ENCODE assay signal across 1 cellular context in the genomic region with DNA sequence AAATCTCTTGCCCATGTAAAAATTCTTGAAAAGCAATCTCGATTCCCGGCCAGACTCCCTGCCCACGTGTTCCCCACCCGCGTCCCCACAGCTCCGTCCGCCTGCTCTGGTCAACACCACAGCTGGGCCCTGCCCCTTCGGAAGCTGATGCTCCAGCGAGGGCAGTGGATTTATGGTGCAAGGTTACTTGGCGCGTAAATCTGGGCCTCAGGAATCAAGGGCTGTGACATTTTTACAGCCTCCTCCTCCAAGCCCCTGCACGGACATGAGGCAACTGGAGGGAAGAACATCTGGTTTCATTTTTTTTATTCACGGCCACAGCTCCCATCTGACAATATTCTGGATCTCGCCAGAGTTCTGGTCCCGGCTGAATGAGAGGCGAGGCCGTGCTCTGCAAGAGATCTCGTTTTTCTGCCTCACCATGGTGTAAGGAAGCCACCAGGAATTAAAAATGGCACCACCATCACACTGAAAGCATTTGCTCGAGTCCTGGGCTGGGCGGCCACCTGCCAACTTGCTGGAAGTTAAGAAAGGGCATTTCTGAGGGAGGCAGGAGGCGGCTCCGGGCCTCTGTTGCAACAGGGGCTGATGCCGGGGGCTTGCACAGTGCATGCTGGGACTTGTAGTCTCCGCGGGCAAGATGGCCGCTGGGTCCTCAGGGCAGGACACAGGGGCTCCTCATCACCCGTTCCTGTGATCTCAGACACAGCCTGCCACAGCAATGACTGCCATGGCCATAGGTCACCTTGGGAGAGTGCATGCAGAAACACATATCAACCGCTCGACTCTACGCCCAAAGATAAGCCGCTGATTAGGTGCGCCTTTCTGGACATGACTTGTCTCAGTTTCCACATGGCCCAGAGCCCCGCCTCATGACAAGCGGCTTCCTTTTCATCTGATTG.
TF ChIP-seq lines count a peak whose summit lies in the region.

No MANE protein-coding gene starts in this region.

TF ChIP-seq in K562, 482 proteins besides CTCF, POLR2A, EP300 and RAD21 (continued from another document and continues in another):
- TF ChIP-seq, protein P1, sequence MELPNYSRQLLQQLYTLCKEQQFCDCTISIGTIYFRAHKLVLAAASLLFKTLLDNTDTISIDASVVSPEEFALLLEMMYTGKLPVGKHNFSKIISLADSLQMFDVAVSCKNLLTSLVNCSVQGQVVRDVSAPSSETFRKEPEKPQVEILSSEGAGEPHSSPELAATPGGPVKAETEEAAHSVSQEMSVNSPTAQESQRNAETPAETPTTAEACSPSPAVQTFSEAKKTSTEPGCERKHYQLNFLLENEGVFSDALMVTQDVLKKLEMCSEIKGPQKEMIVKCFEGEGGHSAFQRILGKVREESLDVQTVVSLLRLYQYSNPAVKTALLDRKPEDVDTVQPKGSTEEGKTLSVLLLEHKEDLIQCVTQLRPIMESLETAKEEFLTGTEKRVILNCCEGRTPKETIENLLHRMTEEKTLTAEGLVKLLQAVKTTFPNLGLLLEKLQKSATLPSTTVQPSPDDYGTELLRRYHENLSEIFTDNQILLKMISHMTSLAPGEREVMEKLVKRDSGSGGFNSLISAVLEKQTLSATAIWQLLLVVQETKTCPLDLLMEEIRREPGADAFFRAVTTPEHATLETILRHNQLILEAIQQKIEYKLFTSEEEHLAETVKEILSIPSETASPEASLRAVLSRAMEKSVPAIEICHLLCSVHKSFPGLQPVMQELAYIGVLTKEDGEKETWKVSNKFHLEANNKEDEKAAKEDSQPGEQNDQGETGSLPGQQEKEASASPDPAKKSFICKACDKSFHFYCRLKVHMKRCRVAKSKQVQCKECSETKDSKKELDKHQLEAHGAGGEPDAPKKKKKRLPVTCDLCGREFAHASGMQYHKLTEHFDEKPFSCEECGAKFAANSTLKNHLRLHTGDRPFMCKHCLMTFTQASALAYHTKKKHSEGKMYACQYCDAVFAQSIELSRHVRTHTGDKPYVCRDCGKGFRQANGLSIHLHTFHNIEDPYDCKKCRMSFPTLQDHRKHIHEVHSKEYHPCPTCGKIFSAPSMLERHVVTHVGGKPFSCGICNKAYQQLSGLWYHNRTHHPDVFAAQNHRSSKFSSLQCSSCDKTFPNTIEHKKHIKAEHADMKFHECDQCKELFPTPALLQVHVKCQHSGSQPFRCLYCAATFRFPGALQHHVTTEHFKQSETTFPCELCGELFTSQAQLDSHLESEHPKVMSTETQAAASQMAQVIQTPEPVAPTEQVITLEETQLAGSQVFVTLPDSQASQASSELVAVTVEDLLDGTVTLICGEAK (IDR thresholded peaks at IDR 0.05) = 0 out of 2 replicates have a peak, but pooled peaks have one; percentile 23
- TF ChIP-seq, protein P1 (CRISPR knock-in tag; IDR thresholded peaks at IDR 0.05) = no peak
- TF ChIP-seq, protein P2, sequence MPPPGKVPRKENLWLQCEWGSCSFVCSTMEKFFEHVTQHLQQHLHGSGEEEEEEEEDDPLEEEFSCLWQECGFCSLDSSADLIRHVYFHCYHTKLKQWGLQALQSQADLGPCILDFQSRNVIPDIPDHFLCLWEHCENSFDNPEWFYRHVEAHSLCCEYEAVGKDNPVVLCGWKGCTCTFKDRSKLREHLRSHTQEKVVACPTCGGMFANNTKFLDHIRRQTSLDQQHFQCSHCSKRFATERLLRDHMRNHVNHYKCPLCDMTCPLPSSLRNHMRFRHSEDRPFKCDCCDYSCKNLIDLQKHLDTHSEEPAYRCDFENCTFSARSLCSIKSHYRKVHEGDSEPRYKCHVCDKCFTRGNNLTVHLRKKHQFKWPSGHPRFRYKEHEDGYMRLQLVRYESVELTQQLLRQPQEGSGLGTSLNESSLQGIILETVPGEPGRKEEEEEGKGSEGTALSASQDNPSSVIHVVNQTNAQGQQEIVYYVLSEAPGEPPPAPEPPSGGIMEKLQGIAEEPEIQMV (tag; conservative IDR thresholded peaks at IDR 0.05; ENCODE audit: low read depth) = no peak
- no peak for TF ChIP-seq SMAD2 (IDR thresholded peaks at IDR 0.05; ENCODE audit: low read depth, low read length)
- TF ChIP-seq ZNF24 (IDR thresholded peaks at IDR 0.05) = no peak
- TF ChIP-seq ZNF324 (CRISPR knock-in tag; IDR thresholded peaks at IDR 0.05) = no peak
- TF ChIP-seq BRD4 (IDR thresholded peaks at IDR 0.05) = no peak
- no peak for TF ChIP-seq RBM15 (IDR thresholded peaks at IDR 0.05; ENCODE audit: insufficient read depth, low read length)
- TF ChIP-seq DPF2 (IDR thresholded peaks at IDR 0.05) = peak; percentile 46; the same call in 1 of the 2 replicates
- TF ChIP-seq ZNF699 (CRISPR knock-in tag; IDR thresholded peaks at IDR 0.05; ENCODE audit: insufficient replicate concordance) = no peak
- no peak for TF ChIP-seq CTCFL (IDR thresholded peaks at IDR 0.05; ENCODE audit: borderline replicate concordance, insufficient read depth, low read depth, low read length, poor library complexity, severe bottlenecking)
- no peak for TF ChIP-seq C11orf30 (IDR thresholded peaks at IDR 0.05; ENCODE audit: low read depth)
- no peak for TF ChIP-seq NELFE (IDR thresholded peaks at IDR 0.05; ENCODE audit: insufficient read depth, insufficient read length)
- peak; percentile 73 for TF ChIP-seq RBFOX2 (IDR thresholded peaks at IDR 0.05; ENCODE audit: low read depth, low read length)
- TF ChIP-seq ZNF740 (CRISPR knock-in tag; IDR thresholded peaks at IDR 0.05) = no peak
- TF ChIP-seq ZNF740 (tag; IDR thresholded peaks at IDR 0.05) = no peak
- TF ChIP-seq PHF20 (IDR thresholded peaks at IDR 0.05; ENCODE audit: partially characterized antibody) = peak; percentile 47
- no peak for TF ChIP-seq PRDM10 (IDR thresholded peaks at IDR 0.05; ENCODE audit: partially characterized antibody)
- TF ChIP-seq ZNF512 (tag; IDR thresholded peaks at IDR 0.05) = no peak
- 0 out of 2 replicates have a peak, but pooled peaks have one; percentile 17 for TF ChIP-seq SP1 (CRISPR knock-in tag; IDR thresholded peaks at IDR 0.05)
- TF ChIP-seq, protein P3, sequence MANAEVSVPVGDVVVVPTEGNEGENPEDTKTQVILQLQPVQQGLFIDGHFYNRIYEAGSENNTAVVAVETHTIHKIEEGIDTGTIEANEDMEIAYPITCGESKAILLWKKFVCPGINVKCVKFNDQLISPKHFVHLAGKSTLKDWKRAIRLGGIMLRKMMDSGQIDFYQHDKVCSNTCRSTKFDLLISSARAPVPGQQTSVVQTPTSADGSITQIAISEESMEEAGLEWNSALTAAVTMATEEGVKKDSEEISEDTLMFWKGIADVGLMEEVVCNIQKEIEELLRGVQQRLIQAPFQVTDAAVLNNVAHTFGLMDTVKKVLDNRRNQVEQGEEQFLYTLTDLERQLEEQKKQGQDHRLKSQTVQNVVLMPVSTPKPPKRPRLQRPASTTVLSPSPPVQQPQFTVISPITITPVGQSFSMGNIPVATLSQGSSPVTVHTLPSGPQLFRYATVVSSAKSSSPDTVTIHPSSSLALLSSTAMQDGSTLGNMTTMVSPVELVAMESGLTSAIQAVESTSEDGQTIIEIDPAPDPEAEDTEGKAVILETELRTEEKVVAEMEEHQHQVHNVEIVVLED (CRISPR knock-in tag; IDR thresholded peaks at IDR 0.05) = peak; percentile 19; the same call in 1 of the 2 replicates
- TF ChIP-seq SNRNP70 (optimal IDR thresholded peaks at IDR 0.05; ENCODE audit: low read depth, low read length) = no peak
- no peak for TF ChIP-seq HDAC6 (IDR thresholded peaks at IDR 0.05; ENCODE audit: low read depth, low read length)
- TF ChIP-seq MTA2 (IDR thresholded peaks at IDR 0.05; ENCODE audit: low read depth) = no peak
- no peak for TF ChIP-seq ID3 (CRISPR knock-in tag; IDR thresholded peaks at IDR 0.05)
- TF ChIP-seq ID3 (tag; IDR thresholded peaks at IDR 0.05) = peak; percentile 47; the same call in 1 of the 2 replicates
- TF ChIP-seq, protein P4, sequence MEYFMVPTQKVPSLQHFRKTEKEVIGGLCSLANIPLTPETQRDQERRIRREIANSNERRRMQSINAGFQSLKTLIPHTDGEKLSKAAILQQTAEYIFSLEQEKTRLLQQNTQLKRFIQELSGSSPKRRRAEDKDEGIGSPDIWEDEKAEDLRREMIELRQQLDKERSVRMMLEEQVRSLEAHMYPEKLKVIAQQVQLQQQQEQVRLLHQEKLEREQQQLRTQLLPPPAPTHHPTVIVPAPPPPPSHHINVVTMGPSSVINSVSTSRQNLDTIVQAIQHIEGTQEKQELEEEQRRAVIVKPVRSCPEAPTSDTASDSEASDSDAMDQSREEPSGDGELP (CRISPR knock-in tag; IDR thresholded peaks at IDR 0.05; ENCODE audit: borderline replicate concordance) = no peak; the same call in 1 of the 2 replicates
- TF ChIP-seq KDM2B (CRISPR knock-in tag; IDR thresholded peaks at IDR 0.05) = no peak
